Comparison of ENCODE assay signal across 7 cellular contexts in the genomic region with DNA sequence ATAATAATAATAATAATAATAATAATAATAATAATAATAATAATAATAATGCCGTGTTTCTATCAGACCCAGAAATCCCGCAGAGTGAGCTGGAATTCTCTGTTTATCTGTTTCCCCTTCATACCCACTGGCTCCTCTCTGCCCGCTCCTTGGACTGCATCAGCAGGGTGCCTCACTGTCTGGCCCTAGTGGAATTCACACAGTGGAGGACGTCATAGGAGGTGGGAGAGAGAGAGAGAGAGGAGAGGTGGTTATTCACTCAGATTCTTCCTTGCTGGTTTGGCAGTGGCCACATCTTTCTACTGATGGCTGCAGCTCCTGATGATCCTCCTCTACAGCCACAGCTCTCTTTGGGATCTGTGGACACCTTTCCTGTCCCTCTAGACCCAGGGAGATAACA. TPM values are rescaled to one million over a fixed set of nuclear protein-coding genes. Genes with fewer than 3 reads are reported as not detected.
"Had no signal": no experiment of that assay in that cellular context is flagged by ENCODE, and none has a peak within 500 bp of the region (broad histone marks: within the 10 kb centered on the region; RNA-seq: fewer than 3 reads in every experiment).

No MANE protein-coding gene starts in this region.

RNA-seq across cellular contexts. Expression of a gene that starts 10.1 kb away (rescaled TPM):
- total RNA-seq: dermis blood vessel endothelial cell, endothelial cell of umbilical vein, gastrocnemius medialis, kidney, natural killer cell, posterior vena cava, pulmonary artery endothelial cell had no signal
